In genomic region chr1:92585831-92586230, GRCh38 we compare ENCODE assay signal across 14 cellular contexts.
DNase-seq lines count a peak whose midpoint lies in the region; ATAC-seq, FAIRE-seq and TF ChIP-seq lines count a peak whose summit lies in the region.
"Had no signal": no experiment of that assay in that cellular context is flagged by ENCODE, and none has a peak within 500 bp of the region (broad histone marks: within the 10 kb centered on the region; RNA-seq: fewer than 3 reads in every experiment).

No MANE protein-coding gene starts in this region.

- peak overlapping the region in 4 of 7 donors; percentile 30 to 73 (median 64) for H3K27ac Mint-ChIP-seq in CD4-positive, alpha-beta memory T cell
- peak overlapping the region; percentile 95 for H3K27ac Mint-ChIP-seq in activated CD8-positive, alpha-beta T cell treated with anti-CD3 and anti-CD28 coated beads for 36 hours

- DNase-seq in CD4-positive, alpha-beta memory T cell = no peak
- DNase-seq in GM12892 (ENCODE audit: insufficient read length) (no peak), foreskin keratinocyte (peak in 1 of 2 donors; percentile 37), dermis blood vessel endothelial cell (no peak), left colon (no peak), left ventricle myocardium inferior (no peak)
- DNase-seq in activated CD8-positive, alpha-beta T cell treated with anti-CD3 and anti-CD28 coated beads for 36 hours = no peak
- DNase-seq: AML-193; left cardiac atrium; NCI-H2029; NCI-H526; stimulated activated CD4-positive, alpha-beta T cell treated with anti-CD3 and anti-CD28 coated beads, Interleukin-4, amount 100 ng/mL, for 24 hours; stimulated activated CD8-positive, alpha-beta memory T cell treated with anti-CD3 and anti-CD28 coated beads, Interleukin-4, amount 100 ng/mL, for 48 hours had no signal

- H3K4me3 Mint-ChIP-seq in CD4-positive, alpha-beta memory T cell = peak overlapping the region in 3 of 8 donors; percentile 37 to 57 (median 38)
- peak overlapping the region; percentile 9 for H3K4me3 Mint-ChIP-seq in activated CD8-positive, alpha-beta T cell treated with anti-CD3 and anti-CD28 coated beads for 36 hours

- H3K4me1 Mint-ChIP-seq in CD4-positive, alpha-beta memory T cell = peaks cover 24 to 53% (median 39%) of the 10 kb centered on the region in 4 donors
- H3K4me1 Mint-ChIP-seq in activated CD8-positive, alpha-beta T cell treated with anti-CD3 and anti-CD28 coated beads for 36 hours (ENCODE audit: low read depth) = peaks cover 62% of the 10 kb centered on the region

- H3K27me3 Mint-ChIP-seq in CD4-positive, alpha-beta memory T cell = no peaks in the 10 kb centered on the region
- H3K27me3 Mint-ChIP-seq in activated CD8-positive, alpha-beta T cell treated with anti-CD3 and anti-CD28 coated beads for 36 hours = no peaks in the 10 kb centered on the region

- TF ChIP-seq POLR2A in GM12892 (IDR thresholded peaks at IDR 0.05; ENCODE audit: low read depth, low read length) = no peak

- no peak overlapping the region for H3K27ac ChIP-seq in CD4-positive, alpha-beta memory T cell (ENCODE audit: low read depth, low read length)
- H3K27ac ChIP-seq in foreskin keratinocyte = no peak overlapping the region
- no peak overlapping the region for H3K27ac ChIP-seq in left ventricle myocardium inferior (replicated peaks)
- H3K27ac ChIP-seq: hepatocyte had no signal

- H3K27me3 ChIP-seq in CD4-positive, alpha-beta memory T cell (ENCODE audit: insufficient read depth, low read length) = no peaks in the 10 kb centered on the region
- H3K27me3 ChIP-seq in foreskin keratinocyte = no peaks in the 10 kb centered on the region
- H3K27me3 ChIP-seq in left ventricle myocardium inferior (ENCODE audit: low read depth) = no peaks in the 10 kb centered on the region
- H3K27me3 ChIP-seq: hepatocyte had no signal

- no peaks in the 10 kb centered on the region for H3K36me3 Mint-ChIP-seq in CD4-positive, alpha-beta memory T cell
- peaks cover 28% of the 10 kb centered on the region for H3K36me3 Mint-ChIP-seq in activated CD8-positive, alpha-beta T cell treated with anti-CD3 and anti-CD28 coated beads for 36 hours (ENCODE audit: low read depth)

- CTCF ChIA-PET in CD4-positive, alpha-beta memory T cell (lab: Charles Lee; ENCODE audit: partially characterized antibody) = interaction anchor here (0.9 to 1.5 kb wide), 3 partner anchors 11 to 102 kb away, joined by 3 to 7 read pairs (median 6); no protein-coding TSS in a partner anchor
- CTCF ChIA-PET in activated CD8-positive, alpha-beta T cell treated with anti-CD3 and anti-CD28 coated beads for 36 hours (lab: Charles Lee) = interaction anchor here (1.5 to 3.9 kb wide), 3 partner anchors 16 to 100 kb away, joined by 4 to 27 read pairs (median 18); partner anchors contain the start of gene GFI1

- POLR2A ChIA-PET in CD4-positive, alpha-beta memory T cell (lab: Charles Lee; ENCODE audit: partially characterized antibody) = interaction anchor here (3.1 to 8.1 kb wide), 2 partner anchors 48 to 101 kb away, joined by 25 to 101 read pairs; partner anchors contain the start of gene GFI1
- POLR2A ChIA-PET in activated CD8-positive, alpha-beta T cell treated with anti-CD3 and anti-CD28 coated beads for 36 hours (lab: Charles Lee) = interaction anchor here (1.1 to 2.8 kb wide), 4 partner anchors 14 to 110 kb away, joined by 3 to 35 read pairs (median 14); partner anchors contain the start of gene GFI1

- intact Hi-C loops in CD4-positive, alpha-beta memory T cell (cut with micrococcal nuclease) = loop anchor here (10.0 kb wide), 1 partner anchor 379 kb away; the partner anchor contains the start of gene DIPK1A
- intact Hi-C loops in activated CD8-positive, alpha-beta T cell treated with anti-CD3 and anti-CD28 coated beads for 36 hours (cut with micrococcal nuclease) = no loop called here
- intact Hi-C loops in left colon (cut with DNase I, micrococcal nuclease) = no loop called here
- intact Hi-C loops in left ventricle myocardium inferior (cut with micrococcal nuclease) = no loop called here

- H3K36me3 ChIP-seq in CD4-positive, alpha-beta memory T cell (ENCODE audit: insufficient read depth, low read length) = no peaks in the 10 kb centered on the region
- peaks cover 22% of the 10 kb centered on the region for H3K36me3 ChIP-seq in left ventricle myocardium inferior

- FAIRE-seq in GM12892 (lab: Jason Lieb, UNC) = peak; percentile 62

- TF ChIP-seq CTCF in activated CD8-positive, alpha-beta T cell treated with anti-CD3 and anti-CD28 coated beads for 36 hours (IDR thresholded peaks at IDR 0.05) = no peak
- TF ChIP-seq CTCF in foreskin keratinocyte (conservative IDR thresholded peaks at IDR 0.05) (peak; percentile 17), left ventricle myocardium inferior (IDR thresholded peaks at IDR 0.05; ENCODE audit: borderline replicate concordance) (no peak)

- H3K4me1 ChIP-seq in CD4-positive, alpha-beta memory T cell (ENCODE audit: insufficient read depth, low read length) = peaks cover 44% of the 10 kb centered on the region
- H3K4me1 ChIP-seq in foreskin keratinocyte (peaks cover 23% of the 10 kb centered on the region), left ventricle myocardium inferior (no peaks in the 10 kb centered on the region)

- H3K9me3 Mint-ChIP-seq in CD4-positive, alpha-beta memory T cell = peaks cover 0 to 5% (median 0%) of the 10 kb centered on the region in 8 donors
- peaks cover 19% of the 10 kb centered on the region for H3K9me3 Mint-ChIP-seq in activated CD8-positive, alpha-beta T cell treated with anti-CD3 and anti-CD28 coated beads for 36 hours

- no peak overlapping the region for H3K4me3 ChIP-seq in CD4-positive, alpha-beta memory T cell (ENCODE audit: low read length in 2 of 2)
- H3K4me3 ChIP-seq in left ventricle myocardium inferior = no peak overlapping the region
- H3K4me3 ChIP-seq: hepatocyte had no signal

- H3K9me3 ChIP-seq in CD4-positive, alpha-beta memory T cell (ENCODE audit: control insufficient read depth in 1 of 2, low read length in 2 of 2) = no peaks in the 10 kb centered on the region
- no peaks in the 10 kb centered on the region for H3K9me3 ChIP-seq in left ventricle myocardium inferior (replicated peaks)

- no peak for ATAC-seq in activated CD8-positive, alpha-beta T cell treated with anti-CD3 and anti-CD28 coated beads for 36 hours
- ATAC-seq in foreskin keratinocyte (peak; percentile 56), left colon (no peak)
- ATAC-seq: left cardiac atrium had no signal
